31 cellular contexts compared by ENCODE assay signal in genomic region chr17:68762911-68763310, GRCh38.
DNase-seq lines count a peak whose midpoint lies in the region; ATAC-seq, FAIRE-seq and TF ChIP-seq lines count a peak whose summit lies in the region.
"Had no signal": no experiment of that assay in that cellular context is flagged by ENCODE, and none has a peak within 500 bp of the region (broad histone marks: within the 10 kb centered on the region; RNA-seq: fewer than 3 reads in every experiment).

No MANE protein-coding gene starts in this region.

- in situ Hi-C loops in HepG2 (cut with HindIII; ENCODE audit: extremely low pct_ligation_motif_present, low pct_unique_long_range_greater_than_20kb) (loop anchor here (5.0 to 25.0 kb wide), 5 partner anchors 151 to 601 kb away; partner anchors contain the start of genes ARSG, SLC16A6 and WIPI1), K562 (cut with MboI) (loop anchor here (25.0 kb wide), 3 partner anchors 501 to 801 kb away; no protein-coding TSS in a partner anchor)

- H3K27ac ChIP-seq in HepG2 (ENCODE audit: extremely low read length, insufficient read depth, low read length) (no peak overlapping the region), right lobe of liver (no peak overlapping the region), HEK293 (ENCODE audit: extremely low read depth, low read depth, low read length) (no peak overlapping the region), K562 (ENCODE audit: extremely low read depth, low read depth, low read length) (no peak overlapping the region)
- H3K27ac ChIP-seq: 22Rv1; A549; BLaER1; BLaER1 treated with 17β-estradiol and CSF1 and Interleukin-3, amounts not matched to agents 10 nM and 100 nM; C4-2B had no signal

- no peaks in the 10 kb centered on the region for H3K9me3 ChIP-seq in HepG2 (ENCODE audit: low read length)
- H3K9me3 ChIP-seq in right lobe of liver, result no peaks in the 10 kb centered on the region
- no peaks in the 10 kb centered on the region for H3K9me3 ChIP-seq in HEK293 (ENCODE audit: control insufficient read depth, insufficient read depth, low read depth, low read length)
- no peaks in the 10 kb centered on the region for H3K9me3 ChIP-seq in K562 (replicated peaks; ENCODE audit: control insufficient read depth, insufficient read depth, low read depth, low read length)
- H3K9me3 ChIP-seq: A549; BE2C; BLaER1; BLaER1 treated with 17β-estradiol and CSF1 and Interleukin-3, amounts not matched to agents 10 nM and 100 nM; Caco-2 had no signal

- H2AFZ ChIP-seq in HepG2 (ENCODE audit: low read length) (no peak overlapping the region), K562 (ENCODE audit: low read depth, low read length) (no peak overlapping the region)

- no peak for TF ChIP-seq RAD21 in HepG2 (CRISPR knock-in tag; IDR thresholded peaks at IDR 0.05)
- no peak for TF ChIP-seq RAD21 in K562 (CRISPR knock-in tag; conservative IDR thresholded peaks at IDR 0.05 in 1 of 2, IDR thresholded peaks at IDR 0.05 in 1 of 2)

- no peak for TF ChIP-seq EP300 in HepG2 (IDR thresholded peaks at IDR 0.05; ENCODE audit: low read depth in 2 of 2, low read length in 2 of 2)
- no peak for TF ChIP-seq EP300 in HepG2 (CRISPR knock-in tag; IDR thresholded peaks at IDR 0.05; ENCODE audit: borderline replicate concordance)
- TF ChIP-seq EP300 in K562 (IDR thresholded peaks at IDR 0.05; ENCODE audit: low read length), result no peak

- WGBS in HepG2 (ENCODE audit: low lambda C conversion rate), result 2% methylated on average over 2 of the region's 2 CpGs
- WGBS in right lobe of liver (ENCODE audit: insufficient coverage, low coverage, low lambda C conversion rate, missing lambda C conversion rate), result 75% methylated on average over 2 of the region's 2 CpGs
- 7% methylated on average over 2 of the region's 2 CpGs for WGBS in K562 (ENCODE audit: insufficient coverage, low coverage, missing lambda C conversion rate)

- H3K4me2 ChIP-seq in HepG2 (ENCODE audit: low read depth, low read length) (no peak overlapping the region), K562 (ENCODE audit: insufficient read depth, low read length) (no peak overlapping the region)
- H3K4me2 ChIP-seq: A549; BLaER1; BLaER1 treated with 17β-estradiol and CSF1 and Interleukin-3, amounts not matched to agents 10 nM and 100 nM had no signal

- intact Hi-C loops in HepG2 (cut with micrococcal nuclease; ENCODE audit: unreplicated experiment) (no loop called here), right lobe of liver (cut with DNase I) (no loop called here), K562 (cut with micrococcal nuclease) (loop anchor here (10.0 kb wide), 1 partner anchor 498 kb away; no protein-coding TSS in a partner anchor)

- DNase-seq in HepG2 (ENCODE audit: low spot score) (no peak), right lobe of liver (no peak), K562 (ENCODE audit: extremely low read depth in 1 of 4, low spot score in 3 of 4) (no peak), pons (ENCODE audit: low spot score) (no peak), islet precursor cell (no peak)
- DNase-seq: 8988T; AML-193; BE2C; C1 segment of cervical spinal cord; Caco-2; Calu3; CD4-positive, alpha-beta memory T cell; CD4-positive, alpha-beta T cell; CD4-positive, CD25-positive, alpha-beta regulatory T cell; CD8-positive, alpha-beta memory T cell; CD8-positive, alpha-beta T cell; COR-L47; DMS 273 treated with DMSO at 0.1 percent for 48 hours; DMS153; DMS53; DMS79; DMS79 treated with DMSO at 0.1 percent for 48 hours; DND-41 had no signal

- BruUV-seq in HepG2 (replicated peaks; lab: Mats Ljungman, UMichigan), result no TSS peak
- no TSS peak for BruUV-seq in K562 (replicated peaks; lab: Mats Ljungman, UMichigan)

- POLR2A ChIA-PET in HepG2 (lab: Yijun Ruan, JAX) (no interaction called here), HEK293 (lab: Yijun Ruan, JAX) (no interaction called here), K562 (lab: Yijun Ruan, JAX) (no interaction called here)

- ATAC-seq in HepG2 (no peak), right lobe of liver (no peak), K562 (no peak)
- ATAC-seq: A549; CD8-positive, alpha-beta T cell had no signal

- no peak overlapping the region for H3K4me3 ChIP-seq in HepG2 (replicated peaks in 1 of 3; ENCODE audit: insufficient read depth in 1 of 3, low read depth in 2 of 3, low read length in 3 of 3)
- H3K4me3 ChIP-seq in right lobe of liver, result no peak overlapping the region
- no peak overlapping the region for H3K4me3 ChIP-seq in HEK293 (ENCODE audit: low read depth, low read length)
- no peak overlapping the region for H3K4me3 ChIP-seq in K562
- H3K4me3 ChIP-seq: A549; BLaER1; BLaER1 treated with 17β-estradiol and CSF1 and Interleukin-3, amounts not matched to agents 10 nM and 100 nM had no signal

- H3K27me3 ChIP-seq in HepG2 (ENCODE audit: control insufficient read depth in 1 of 2, insufficient read depth in 2 of 2, low read length in 2 of 2) (0 out of 5 replicates have a peak, but pooled peaks cover 0 to 4% of the 10 kb centered on the region in 2 experiments), right lobe of liver (no peaks in the 10 kb centered on the region), K562 (ENCODE audit: control insufficient read depth in 2 of 2, insufficient read depth in 2 of 2, low read length in 2 of 2) (no peaks in the 10 kb centered on the region; a peak in 1 of 5 replicates)
- H3K27me3 ChIP-seq: BLaER1; BLaER1 treated with 17β-estradiol and CSF1 and Interleukin-3, amounts not matched to agents 10 nM and 100 nM had no signal

- TF ChIP-seq CTCF in HepG2 (CRISPR knock-in tag; IDR thresholded peaks at IDR 0.05) (no peak), right lobe of liver (IDR thresholded peaks at IDR 0.05) (no peak), HEK293 (tag by site-specific recombination; IDR thresholded peaks at IDR 0.05) (no peak), K562 (IDR thresholded peaks at IDR 0.05 in 2 of 3, conservative IDR thresholded peaks at IDR 0.05 in 1 of 3; ENCODE audit: insufficient read depth in 2 of 3, low read depth in 1 of 3, low read length in 3 of 3) (no peak)

- no peak overlapping the region for H3K9ac ChIP-seq in HepG2 (ENCODE audit: insufficient read depth, low read depth, low read length)
- no peak overlapping the region for H3K9ac ChIP-seq in K562 (ENCODE audit: insufficient read depth in 1 of 2, low read depth in 2 of 2, low read length in 2 of 2)
- H3K9ac ChIP-seq: BLaER1; BLaER1 treated with 17β-estradiol and CSF1 and Interleukin-3, amounts not matched to agents 10 nM and 100 nM had no signal

- H3K4me1 ChIP-seq in HepG2 (ENCODE audit: insufficient read depth, low read length) (peaks cover 23% of the 10 kb centered on the region), right lobe of liver (peaks cover 0 to 12% (median 4%) of the 10 kb centered on the region in 4 donors), HEK293 (ENCODE audit: control insufficient read depth, insufficient read depth, low read length) (peaks cover 6% of the 10 kb centered on the region), K562 (replicated peaks in 1 of 2; ENCODE audit: control insufficient read depth in 2 of 2, insufficient read depth in 2 of 2, low read length in 2 of 2) (peaks cover 3 to 6% of the 10 kb centered on the region in 2 experiments; a peak in 2 of 5 replicates)
- H3K4me1 ChIP-seq: BE2C had no signal

- H4K20me1 ChIP-seq in HepG2 (ENCODE audit: insufficient read depth, low read length), result no peaks in the 10 kb centered on the region
- no peaks in the 10 kb centered on the region for H4K20me1 ChIP-seq in K562 (replicated peaks; ENCODE audit: control insufficient read depth, insufficient read depth, low read length)
- H4K20me1 ChIP-seq: BLaER1; BLaER1 treated with 17β-estradiol and CSF1 and Interleukin-3, amounts not matched to agents 10 nM and 100 nM had no signal

- no peak for FAIRE-seq in HepG2 (lab: Jason Lieb, UNC)
- FAIRE-seq in K562 (lab: Jason Lieb, UNC), result no peak
- FAIRE-seq: A204.1, A549, D721Med had no signal

- H3K36me3 ChIP-seq in HepG2 (replicated peaks in 1 of 2; ENCODE audit: control insufficient read depth in 1 of 2, insufficient read depth in 2 of 2, low read length in 2 of 2) (no peaks in the 10 kb centered on the region), right lobe of liver (no peaks in the 10 kb centered on the region), HEK293 (ENCODE audit: control insufficient read depth in 2 of 2, insufficient read depth in 1 of 2, low read length in 2 of 2) (no peaks in the 10 kb centered on the region), K562 (ENCODE audit: control insufficient read depth, insufficient read depth, low read length) (no peaks in the 10 kb centered on the region)
- H3K36me3 ChIP-seq: BE2C; BLaER1; BLaER1 treated with 17β-estradiol and CSF1 and Interleukin-3, amounts not matched to agents 10 nM and 100 nM had no signal

- CTCF ChIA-PET in HepG2 (lab: Yijun Ruan, JAX; ENCODE audit: low intra/inter-chr PET ratio, low total read pairs), result no interaction called here
- CTCF ChIA-PET in HEK293 (lab: Yijun Ruan, JAX), result interaction anchor here (0.6 to 2.6 kb wide), 4 partner anchors 9 to 823 kb away, joined by 3 to 10 read pairs (median 6); no protein-coding TSS in a partner anchor
- CTCF ChIA-PET in K562 (lab: Yijun Ruan, JAX; ENCODE audit: low intra/inter-chr PET ratio), result no interaction called here

- H3K9me1 ChIP-seq in K562 (ENCODE audit: control insufficient read depth, insufficient read depth, low read length), result no peaks in the 10 kb centered on the region

- H3K79me2 ChIP-seq in HepG2 (ENCODE audit: insufficient read depth, low read length), result no peaks in the 10 kb centered on the region
- H3K79me2 ChIP-seq in K562 (ENCODE audit: control insufficient read depth, insufficient read depth, low read length), result no peaks in the 10 kb centered on the region

- TF ChIP-seq POLR2A in HepG2 (IDR thresholded peaks at IDR 0.05; ENCODE audit: insufficient read depth in 1 of 2, low read depth in 2 of 2, low read length in 2 of 2) (no peak), right lobe of liver (IDR thresholded peaks at IDR 0.05) (no peak), K562 (conservative IDR thresholded peaks at IDR 0.05) (no peak)

TF ChIP-seq in HepG2, 621 proteins besides CTCF, POLR2A, EP300 and RAD21 (continues in another document):
- TF ChIP-seq ZMYM2 (CRISPR knock-in tag; IDR thresholded peaks at IDR 0.05) (no peak), TBL1XR1 (IDR thresholded peaks at IDR 0.05; ENCODE audit: borderline replicate concordance, low read length, partially characterized antibody) (no peak), SP5 (CRISPR knock-in tag; IDR thresholded peaks at IDR 0.05; ENCODE audit: borderline replicate concordance, low read depth) (no peak), ZNF501 (CRISPR knock-in tag; IDR thresholded peaks at IDR 0.05) (no peak)

TF ChIP-seq in HEK293, 187 proteins besides CTCF, POLR2A, EP300 and RAD21 (continues in another document):
- peak; percentile 75 for TF ChIP-seq ZNF121 (tag by site-specific recombination; IDR thresholded peaks at IDR 0.05)

TF ChIP-seq in K562, 482 proteins besides CTCF, POLR2A, EP300 and RAD21 (continues in another document):
- no peak for TF ChIP-seq RBM14 (IDR thresholded peaks at IDR 0.05; ENCODE audit: borderline replicate concordance, insufficient read depth, low read depth, low read length)
- peak; percentile 13 for TF ChIP-seq RBM25 (IDR thresholded peaks at IDR 0.05; ENCODE audit: low read depth, low read length, severe bottlenecking)

Comparison
In these comparisons a context has a peak if more than half of its experiments do, and no peak if none do; other contexts are left out.
1. Of the 241 proteins assayed by ChIP-seq in both HepG2 and K562: peak only in HepG2: none; only in K562: none; in both: ZNF121; in neither: 240.